ENCODE assay signal across 8 cellular contexts in genomic region chr16:1152651-1153259, GRCh38. TPM values are rescaled to one million over a fixed set of nuclear protein-coding genes. Genes with fewer than 3 reads are reported as not detected.
DNase-seq lines count a peak whose midpoint lies in the region; ATAC-seq and TF ChIP-seq lines count a peak whose summit lies in the region.

Gene CACNA1H (plus strand): TSS chr16:1153106. CDS start chr16:1153738, 632 bp downstream.

- intact Hi-C loops in A673 (cut with micrococcal nuclease; ENCODE audit: unreplicated experiment): no loop called here

- POLR2A ChIA-PET in A673 (lab: Charles Lee; ENCODE audit: low non-redundant PET): no interaction called here

- H3K27me3 ChIP-seq in A673 (replicated peaks; ENCODE audit: insufficient read depth, low read depth, low read length, poor library complexity): no peaks in the 10 kb centered on the region

- CTCF ChIA-PET in A673 (lab: Charles Lee): no interaction called here

- no TSS peak for BruUV-seq in A673 (replicated peaks; lab: Mats Ljungman, UMichigan)

- peaks cover 41% of the 10 kb centered on the region for H3K4me1 ChIP-seq in A673 (ENCODE audit: insufficient read depth, low read length, poor library complexity, severe bottlenecking)

- H3K27ac ChIP-seq in A673 (ENCODE audit: low read depth, low read length, poor library complexity, severe bottlenecking): peak within 1 kb of the TSS; percentile 55

- TF ChIP-seq CTCF in A673 (conservative IDR thresholded peaks at IDR 0.05; ENCODE audit: low read depth, low read length): peak; percentile 46; the same call in 1 of the 2 replicates

- peak within 1 kb of the TSS; percentile 63 for H3K4me3 ChIP-seq in A673 (ENCODE audit: low read depth, low read length, poor library complexity, severe bottlenecking)

- H3K36me3 ChIP-seq in A673 (ENCODE audit: insufficient read depth, low read length, poor library complexity, severe bottlenecking): no peaks in the 10 kb centered on the region

- H3K9me3 ChIP-seq in A673 (ENCODE audit: low read depth, low read length, poor library complexity, severe bottlenecking): no peaks in the 10 kb centered on the region

- DNase-seq in A673 (ENCODE audit: low spot score) (peak; percentile 74), NCI-H2227 treated with DMSO at 0.1 percent for 48 hours (lab: John Stamatoyannopoulos, UW) (peak; percentile 44), activated gamma-delta T cell treated with Interleukin-2 at 50 U/mL for 16 hours (peak; percentile 39), iPS-NIHi11 (ENCODE audit: low spot score) (peak; percentile 95), globus pallidus (ENCODE audit: low spot score) (no peak)
- DNase-seq in stimulated activated CD4-positive, alpha-beta T cell treated with anti-CD3 and anti-CD28 coated beads, Interleukin-4, amount 100 ng/mL, for 24 hours: peak; percentile 46

- no peak for ATAC-seq in HG02571 (IDR thresholded peaks at IDR 0.05; ENCODE audit: unreplicated experiment)
- ATAC-seq in HG03159 (IDR thresholded peaks at IDR 0.05; ENCODE audit: unreplicated experiment): no peak

RNA-seq across cellular contexts. Expression of gene CACNA1H, which starts in this region (rescaled TPM):
- 19.7 and 25.0 TPM in 2 replicates for total RNA-seq in A673 (2021)
